8 cellular contexts compared by ENCODE assay signal in the genomic region with DNA sequence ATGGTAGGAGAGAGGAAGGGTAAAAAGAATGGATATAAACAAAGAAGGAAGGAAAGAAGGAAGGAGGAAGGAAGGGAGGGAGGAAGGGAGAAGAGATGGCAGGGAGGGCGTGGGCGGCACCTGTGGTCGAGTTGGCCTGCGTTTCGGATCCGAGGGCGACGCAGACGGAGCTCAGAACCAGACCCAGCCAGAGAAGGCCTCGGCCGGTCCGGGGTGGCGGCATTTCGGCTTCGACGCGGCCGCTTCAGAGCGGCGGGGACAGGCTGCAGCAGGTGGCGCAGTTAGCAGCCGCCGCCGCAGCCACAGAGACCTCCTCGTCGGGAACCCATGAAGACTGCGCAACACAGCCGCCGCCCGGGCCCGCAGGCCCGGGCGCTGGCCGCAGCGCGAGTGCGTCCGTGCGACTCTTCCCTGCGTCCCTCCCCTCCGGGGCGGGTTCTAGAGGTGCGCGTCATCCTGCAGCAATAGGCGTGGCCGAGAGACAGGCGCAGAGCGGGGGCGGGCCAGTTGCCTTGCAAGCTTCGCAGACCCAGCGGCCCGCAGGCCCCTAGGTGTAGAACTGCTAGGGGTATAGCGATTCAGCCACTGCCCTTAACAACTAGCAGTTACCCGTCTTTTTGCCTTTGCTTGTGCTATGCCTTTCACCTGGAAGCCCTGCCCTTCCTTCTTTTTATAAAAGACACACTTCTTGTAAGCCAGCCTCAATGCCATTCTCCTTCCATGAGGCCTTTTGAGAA. TPM values are rescaled to one million over a fixed set of nuclear protein-coding genes. Genes with fewer than 3 reads are reported as not detected.
DNase-seq lines count a peak whose midpoint lies in the region; ATAC-seq and TF ChIP-seq lines count a peak whose summit lies in the region.

Gene IDS, minus strand, starts transcription at position 392 of the 737 bp plus-strand sequence. Its CDS starts 169 bp downstream, at position 223.

- H4K20me1 ChIP-seq in GM23338 (replicated peaks; ENCODE audit: insufficient read depth), result no peaks in the 10 kb centered on the region

- no peaks in the 10 kb centered on the region for H3K9me2 ChIP-seq in GM23338 (ENCODE audit: insufficient read depth)

- H3K4me1 ChIP-seq in GM23338 (ENCODE audit: insufficient read depth), result no peaks in the 10 kb centered on the region

- no peaks in the 10 kb centered on the region for H3K27me3 ChIP-seq in GM23338 (ENCODE audit: insufficient read depth)

- CTCF ChIA-PET in RWPE1 (lab: Yijun Ruan, JAX), result no interaction called here

- TF ChIP-seq CTCF in GM23338 (conservative IDR thresholded peaks at IDR 0.05; ENCODE audit: low read depth in 2 of 2) (0 out of 4 replicates have a peak, but pooled peaks of 1 of the 2 experiments have one; percentile 3), RWPE1 (conservative IDR thresholded peaks at IDR 0.05; ENCODE audit: low read depth) (no peak), fibroblast of mammary gland (conservative IDR thresholded peaks at IDR 0.05; ENCODE audit: control insufficient read depth, insufficient read depth, low read depth, low read length) (no peak), natural killer cell (IDR thresholded peaks at IDR 0.05) (no peak)

- H3K27me3 Mint-ChIP-seq in GM23338 (ENCODE audit: insufficient read depth, low read depth, poor library complexity), result peaks cover under 1% of the 10 kb centered on the region
- H3K27me3 Mint-ChIP-seq in activated T-helper 2 cell treated with anti-CD3 and anti-CD28 coated beads, Interferon-gamma antibody, Interleukin-2, Interleukin-4, amounts not matched to agents 10 μg/mL and 5 μg/mL and 100 μg/mL, durations not matched to agents 14 hours and 24 hours and 36 hours (ENCODE audit: low read depth), result no peaks in the 10 kb centered on the region
- H3K27me3 Mint-ChIP-seq in natural killer cell (ENCODE audit: low read depth in 2 of 2), result peaks cover 0 to 10% of the 10 kb centered on the region in 2 donors

- POLR2A ChIA-PET in RWPE1 (lab: Yijun Ruan, JAX; ENCODE audit: low non-redundant PET), result interaction anchor here (1.3 kb wide), 1 partner anchor 34 kb away, joined by 5 read pairs; no protein-coding TSS in a partner anchor

- H3K27ac Mint-ChIP-seq in GM23338 (peak within 1 kb of the TSS; percentile 70), natural killer cell (peak within 1 kb of the TSS; percentile 92 to 99)
- peak within 1 kb of the TSS; percentile 95 for H3K27ac Mint-ChIP-seq in activated T-helper 2 cell treated with anti-CD3 and anti-CD28 coated beads, Interferon-gamma antibody, Interleukin-2, Interleukin-4, amounts not matched to agents 10 μg/mL and 5 μg/mL and 100 μg/mL, durations not matched to agents 14 hours and 24 hours and 36 hours

- DNase-seq in EH (ENCODE audit: low read depth), result peak; percentile 85
- DNase-seq in GM23338 (ENCODE audit: low spot score), result peak; percentile 92
- DNase-seq in LHCN-M2 (ENCODE audit: low read depth), result peak; percentile 78
- peak; percentile 80 for DNase-seq in RWPE1 (ENCODE audit: low spot score)
- peak; percentile 85 for DNase-seq in activated T-helper 2 cell treated with anti-CD3 and anti-CD28 coated beads, Interferon-gamma antibody, Interleukin-2, Interleukin-4, amounts not matched to agents 10 μg/mL and 5 μg/mL and 100 μg/mL, durations not matched to agents 14 hours and 24 hours and 36 hours (ENCODE audit: low spot score)
- peak; percentile 79 for DNase-seq in fibroblast of mammary gland (ENCODE audit: low read depth)
- DNase-seq in natural killer cell, result peak; percentile 82
- DNase-seq in stimulated activated naive CD4-positive, alpha-beta T cell (lab: John Stamatoyannopoulos, UW), result peak; percentile 69 to 82 (median 76)

- H3K4me3 ChIP-seq in GM23338 (peak within 1 kb of the TSS; percentile 48), fibroblast of mammary gland (ENCODE audit: control insufficient read depth, low read depth, low read length) (peak within 1 kb of the TSS; percentile 50)

- H3K79me2 ChIP-seq in GM23338 (replicated peaks; ENCODE audit: insufficient read depth), result no peaks in the 10 kb centered on the region

- H3K9me3 Mint-ChIP-seq in GM23338 (no peaks in the 10 kb centered on the region; the same call in 2 of the 3 replicates), natural killer cell (no peaks in the 10 kb centered on the region)
- no peaks in the 10 kb centered on the region for H3K9me3 Mint-ChIP-seq in activated T-helper 2 cell treated with anti-CD3 and anti-CD28 coated beads, Interferon-gamma antibody, Interleukin-2, Interleukin-4, amounts not matched to agents 10 μg/mL and 5 μg/mL and 100 μg/mL, durations not matched to agents 14 hours and 24 hours and 36 hours

- intact Hi-C loops in activated T-helper 2 cell treated with anti-CD3 and anti-CD28 coated beads, Interferon-gamma antibody, Interleukin-2, Interleukin-4, amounts not matched to agents 10 μg/mL and 5 μg/mL and 100 μg/mL, durations not matched to agents 14 hours and 24 hours and 36 hours (cut with micrococcal nuclease), result loop anchor here (2.0 to 10.0 kb wide), 4 partner anchors 22 to 1590 kb away; partner anchors contain the start of genes FMR1 and MAMLD1
- intact Hi-C loops in natural killer cell (cut with micrococcal nuclease), result loop anchor here (1.0 to 10.0 kb wide), 5 partner anchors 8 to 1190 kb away; partner anchors contain the start of genes EOLA2 and MTMR1

- H3K27ac ChIP-seq in GM23338 (ENCODE audit: low read depth) (no peak within 1 kb of the TSS), RWPE1 (peak within 1 kb of the TSS; percentile 56)

- peak within 1 kb of the TSS; percentile 81; the same call in 1 of the 2 replicates for H2AFZ ChIP-seq in GM23338

- peaks cover 14% of the 10 kb centered on the region; the same call in 2 of the 3 replicates for H3K4me1 Mint-ChIP-seq in GM23338
- peaks cover 31% of the 10 kb centered on the region for H3K4me1 Mint-ChIP-seq in activated T-helper 2 cell treated with anti-CD3 and anti-CD28 coated beads, Interferon-gamma antibody, Interleukin-2, Interleukin-4, amounts not matched to agents 10 μg/mL and 5 μg/mL and 100 μg/mL, durations not matched to agents 14 hours and 24 hours and 36 hours (ENCODE audit: low read depth)
- peaks cover 37 to 44% of the 10 kb centered on the region in 2 donors for H3K4me1 Mint-ChIP-seq in natural killer cell

- H3K36me3 Mint-ChIP-seq in GM23338 (ENCODE audit: low read depth), result peaks cover 3% of the 10 kb centered on the region; the same call in 2 of the 3 replicates
- H3K36me3 Mint-ChIP-seq in activated T-helper 2 cell treated with anti-CD3 and anti-CD28 coated beads, Interferon-gamma antibody, Interleukin-2, Interleukin-4, amounts not matched to agents 10 μg/mL and 5 μg/mL and 100 μg/mL, durations not matched to agents 14 hours and 24 hours and 36 hours (ENCODE audit: low read depth), result peaks cover 15% of the 10 kb centered on the region
- H3K36me3 Mint-ChIP-seq in natural killer cell, result no peaks in the 10 kb centered on the region

- no peaks in the 10 kb centered on the region for H3F3A ChIP-seq in GM23338 (replicated peaks; ENCODE audit: low read depth)

- peak within 1 kb of the TSS; percentile 70 for H3K4me2 ChIP-seq in GM23338

- H3K4me3 Mint-ChIP-seq in GM23338, result peak within 1 kb of the TSS; percentile 78
- H3K4me3 Mint-ChIP-seq in activated T-helper 2 cell treated with anti-CD3 and anti-CD28 coated beads, Interferon-gamma antibody, Interleukin-2, Interleukin-4, amounts not matched to agents 10 μg/mL and 5 μg/mL and 100 μg/mL, durations not matched to agents 14 hours and 24 hours and 36 hours (ENCODE audit: low read depth), result peak within 1 kb of the TSS; percentile 94
- H3K4me3 Mint-ChIP-seq in natural killer cell, result peak within 1 kb of the TSS; percentile 85

- H3K36me3 ChIP-seq in GM23338 (ENCODE audit: insufficient read depth), result no peaks in the 10 kb centered on the region

- peak; percentile 92 for ATAC-seq in GM23338
- ATAC-seq in natural killer cell, result peak; percentile 71 to 89 (median 80)

TF ChIP-seq in GM23338, 12 proteins besides CTCF, POLR2A, EP300 and RAD21 (continues in another document):
- peak; percentile 43 for TF ChIP-seq POLR2AphosphoS5 (IDR thresholded peaks at IDR 0.05; ENCODE audit: low read depth)

RNA-seq across cellular contexts. Expression of gene IDS, which starts in this region (rescaled TPM):
- 12.3 and 12.4 TPM in 2 replicates for total RNA-seq in GM23338 (2014; rRNA removed; shearing (Covaris generic))
- 8.2 and 8.6 TPM in 2 replicates for polyA plus RNA-seq in GM23338 (2016; fragmentation: Nextera tagmentation; extraction: Ambion mirVana)
- total RNA-seq in LHCN-M2 (2014; rRNA removed) (54.4 and 60.5 TPM in 2 replicates), natural killer cell (100 to 1,000 TPM; 286 to 344 (median 317) TPM)
- polyA plus RNA-seq in LHCN-M2 (2012), result 32.4 TPM
- 40.4 and 43.7 TPM in 2 replicates for total RNA-seq in activated T-helper 2 cell treated with anti-CD3 and anti-CD28 coated beads, Interferon-gamma antibody, Interleukin-2, Interleukin-4, amounts not matched to agents 10 μg/mL and 5 μg/mL and 100 μg/mL, durations not matched to agents 14 hours and 24 hours and 36 hours
